1 cellular context compared by ENCODE assay signal in genomic region chr1:6246497-6247295, GRCh38.
A peak's percentile ranks its signal among the peaks of the same experiment; 100 is the strongest.
TF ChIP-seq lines count a peak whose summit lies in the region.

No MANE protein-coding gene starts in this region.

TF ChIP-seq in K562, 482 proteins besides CTCF, POLR2A, EP300 and RAD21 (continued from another document):
- TF ChIP-seq HNRNPUL1 (IDR thresholded peaks at IDR 0.05; ENCODE audit: low read length) (no peak), ZNF24 (IDR thresholded peaks at IDR 0.05) (no peak; the same call in 1 of the 2 replicates), ETV6 (IDR thresholded peaks at IDR 0.05; ENCODE audit: borderline replicate concordance in 1 of 2, low read depth in 2 of 2, low read length in 1 of 2) (no peak), ETV6 (CRISPR knock-in tag; IDR thresholded peaks at IDR 0.05; ENCODE audit: borderline replicate concordance) (no peak), THAP12 (CRISPR knock-in tag; IDR thresholded peaks at IDR 0.05) (no peak), ZBTB5 (IDR thresholded peaks at IDR 0.05) (no peak), ZNF174 (CRISPR knock-in tag; IDR thresholded peaks at IDR 0.05) (no peak), UBTF (IDR thresholded peaks at IDR 0.05; ENCODE audit: borderline replicate concordance in 1 of 2, low read depth in 2 of 2, low read length in 2 of 2) (no peak), THAP7 (CRISPR knock-in tag; IDR thresholded peaks at IDR 0.05) (no peak), ZEB2 (IDR thresholded peaks at IDR 0.05) (no peak), HIVEP1 (CRISPR knock-in tag; IDR thresholded peaks at IDR 0.05) (no peak), GATA2 (CRISPR knock-in tag; IDR thresholded peaks at IDR 0.05) (no peak), WHSC1 (IDR thresholded peaks at IDR 0.05; ENCODE audit: low read length) (no peak), ZNF408 (CRISPR knock-in tag; IDR thresholded peaks at IDR 0.05; ENCODE audit: low read depth) (no peak), MAZ (CRISPR knock-in tag; conservative IDR thresholded peaks at IDR 0.05 in 1 of 2, IDR thresholded peaks at IDR 0.05 in 1 of 2) (peak; percentile 70 to 82), KDM1A (IDR thresholded peaks at IDR 0.05) (no peak), FOSL1 (tag; conservative IDR thresholded peaks at IDR 0.05) (no peak), REST (CRISPR knock-in tag; IDR thresholded peaks at IDR 0.05; ENCODE audit: low read depth) (peak; percentile 89), RB1 (IDR thresholded peaks at IDR 0.05; ENCODE audit: low read depth) (peak; percentile 91), CBFA2T3 (IDR thresholded peaks at IDR 0.05) (no peak), KLF13 (tag; IDR thresholded peaks at IDR 0.05; ENCODE audit: borderline replicate concordance, low read depth) (no peak), TBP (optimal IDR thresholded peaks at IDR 0.05; ENCODE audit: low read depth, low read length) (peak; percentile 36), RBM22 (IDR thresholded peaks at IDR 0.05; ENCODE audit: low read depth, low read length, poor library complexity, severe bottlenecking) (no peak), SNAPC5 (CRISPR knock-in tag; IDR thresholded peaks at IDR 0.05) (no peak), TAF7 (tag; IDR thresholded peaks at IDR 0.05) (no peak), E2F3 (CRISPR knock-in tag; IDR thresholded peaks at IDR 0.05) (no peak), SNIP1 (IDR thresholded peaks at IDR 0.05; ENCODE audit: low read depth) (no peak), BRD4 (IDR thresholded peaks at IDR 0.05) (no peak), EHMT2 (IDR thresholded peaks at IDR 0.05) (0 out of 2 replicates have a peak, but pooled peaks have one; percentile 26), NKRF (IDR thresholded peaks at IDR 0.05; ENCODE audit: borderline replicate concordance) (no peak), DMBX1 (CRISPR knock-in tag; IDR thresholded peaks at IDR 0.05; ENCODE audit: borderline replicate concordance) (no peak), HDGF (IDR thresholded peaks at IDR 0.05) (peak; percentile 60; the same call in 1 of the 2 replicates), MIER1 (IDR thresholded peaks at IDR 0.05; ENCODE audit: low read depth) (peak; percentile 65; the same call in 1 of the 2 replicates), ZNF518B (CRISPR knock-in tag; IDR thresholded peaks at IDR 0.05) (no peak), SAFB2 (IDR thresholded peaks at IDR 0.05; ENCODE audit: borderline replicate concordance, low read depth, low read length, severe bottlenecking) (no peak), U2AF2 (optimal IDR thresholded peaks at IDR 0.05; ENCODE audit: low read depth, low read length) (no peak), THRAP3 (IDR thresholded peaks at IDR 0.05; ENCODE audit: borderline replicate concordance) (no peak)
